ENCODE assay signal across 28 cellular contexts in the genomic region with DNA sequence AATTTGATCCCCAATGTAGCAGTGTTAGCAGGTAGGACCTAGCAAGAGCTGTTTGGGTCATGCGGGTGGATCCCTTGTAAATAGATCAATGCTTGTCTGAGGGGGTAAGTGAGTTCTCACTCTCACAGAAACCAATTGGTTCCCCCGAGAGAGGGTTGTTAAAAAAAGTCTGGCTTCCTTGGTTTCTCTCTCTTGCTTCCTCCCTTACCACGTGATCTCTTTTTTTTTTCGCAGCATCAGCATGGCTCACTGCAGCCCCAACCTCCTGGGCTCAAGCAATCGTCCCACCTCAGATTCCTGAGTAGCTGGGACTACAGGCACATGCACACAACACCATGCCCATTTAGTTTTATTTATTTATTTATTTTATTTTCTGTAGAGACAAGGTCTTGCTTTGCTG. TPM values are rescaled to one million over a fixed set of nuclear protein-coding genes. Genes with fewer than 3 reads are reported as not detected.
DNase-seq lines count a peak whose midpoint lies in the region; ATAC-seq and TF ChIP-seq lines count a peak whose summit lies in the region.
"Had no signal": no experiment of that assay in that cellular context is flagged by ENCODE, and none has a peak within 500 bp of the region (broad histone marks: within the 10 kb centered on the region; RNA-seq: fewer than 3 reads in every experiment).

No MANE protein-coding gene starts in this region.

- H3K4me2 ChIP-seq in BLaER1 treated with 17β-estradiol and CSF1 and Interleukin-3, amounts not matched to agents 10 nM and 100 nM = peak overlapping the region; percentile 32 to 59 (median 50)

- H3K27ac Mint-ChIP-seq in CD8-positive, alpha-beta memory T cell = peak overlapping the region in 5 of 8 donors; percentile 21 to 67 (median 65)
- peak overlapping the region; percentile 73 for H3K27ac Mint-ChIP-seq in activated CD8-positive, alpha-beta T cell treated with anti-CD3 and anti-CD28 coated beads, Interleukin-2, amount 10 ng/mL, durations not matched to agents 7 days and 5 days
- H3K27ac Mint-ChIP-seq in mesothelial cell of epicardium = peak overlapping the region; percentile 36
- H3K27ac Mint-ChIP-seq: activated T-helper 2 cell treated with anti-CD3 and anti-CD28 coated beads, Interferon-gamma antibody, Interleukin-2, Interleukin-4, amounts not matched to agents 10 μg/mL and 5 μg/mL and 100 μg/mL, durations not matched to agents 14 hours and 24 hours and 36 hours; brain; nephron; stimulated activated memory B cell treated with anti-CD40 and anti-IgM and Interleukin-4, amounts not matched to agents 10 μg/mL and 1 μg/mL and 100 μg/mL, for 72 hours; T-helper 1 cell treated with Interleukin-12 subunit alpha and Interleukin-12 subunit beta and Interleukin-4 antibody, amounts not matched to agents 30 μg/mL and 1 μg/mL, for 36 hours had no signal

- peaks cover 8 to 73% (median 49%) of the 10 kb centered on the region in 11 experiments; a peak in 21 of 22 replicates for H3K36me3 ChIP-seq in BLaER1 treated with 17β-estradiol and CSF1 and Interleukin-3, amounts not matched to agents 10 nM and 100 nM
- H3K36me3 ChIP-seq in CD8-positive, alpha-beta memory T cell (ENCODE audit: insufficient read depth, low read length) = no peaks in the 10 kb centered on the region
- H3K36me3 ChIP-seq: esophagus muscularis mucosa, right atrium auricular region, transverse colon had no signal

- peaks cover 60 to 82% (median 71%) of the 10 kb centered on the region in 3 donors for H3K4me1 Mint-ChIP-seq in CD8-positive, alpha-beta memory T cell
- H3K4me1 Mint-ChIP-seq in activated CD8-positive, alpha-beta T cell treated with anti-CD3 and anti-CD28 coated beads, Interleukin-2, amount 10 ng/mL, durations not matched to agents 7 days and 5 days (ENCODE audit: low read depth) = peaks cover 36% of the 10 kb centered on the region
- H3K4me1 Mint-ChIP-seq in mesothelial cell of epicardium = peaks cover 36% of the 10 kb centered on the region

- H3K27me3 ChIP-seq in BLaER1 treated with 17β-estradiol and CSF1 and Interleukin-3, amounts not matched to agents 10 nM and 100 nM = no peaks in the 10 kb centered on the region
- no peaks in the 10 kb centered on the region for H3K27me3 ChIP-seq in CD8-positive, alpha-beta memory T cell (ENCODE audit: insufficient read depth, low read length, poor library complexity, severe bottlenecking)
- H3K27me3 ChIP-seq: esophagus muscularis mucosa, right atrium auricular region, spleen, transverse colon had no signal

- peaks cover 0 to 36% (median 16%) of the 10 kb centered on the region in 11 experiments; a peak in 14 of 22 replicates for H3K9me3 ChIP-seq in BLaER1 treated with 17β-estradiol and CSF1 and Interleukin-3, amounts not matched to agents 10 nM and 100 nM (replicated peaks in 1 of 11)
- no peaks in the 10 kb centered on the region for H3K9me3 ChIP-seq in CD8-positive, alpha-beta memory T cell (ENCODE audit: low read length)
- H3K9me3 ChIP-seq: esophagus muscularis mucosa, right atrium auricular region, spleen, transverse colon had no signal

- no peaks in the 10 kb centered on the region for H3K27me3 Mint-ChIP-seq in CD8-positive, alpha-beta memory T cell
- H3K27me3 Mint-ChIP-seq in activated CD8-positive, alpha-beta T cell treated with anti-CD3 and anti-CD28 coated beads, Interleukin-2, amount 10 ng/mL, durations not matched to agents 7 days and 5 days (ENCODE audit: low read depth) = no peaks in the 10 kb centered on the region
- H3K27me3 Mint-ChIP-seq in mesothelial cell of epicardium (ENCODE audit: low read depth) = no peaks in the 10 kb centered on the region
- H3K27me3 Mint-ChIP-seq: brain; stimulated activated memory B cell treated with anti-CD40 and anti-IgM and Interleukin-4, amounts not matched to agents 10 μg/mL and 1 μg/mL and 100 μg/mL, for 72 hours had no signal

- peak overlapping the region in 1 of 11 experiments; percentile 21; a peak in 1 of 22 replicates for H3K27ac ChIP-seq in BLaER1 treated with 17β-estradiol and CSF1 and Interleukin-3, amounts not matched to agents 10 nM and 100 nM
- H3K27ac ChIP-seq in CD8-positive, alpha-beta memory T cell (ENCODE audit: low read depth, low read length) = no peak overlapping the region
- H3K27ac ChIP-seq: esophagus muscularis mucosa, parathyroid adenoma, right atrium auricular region, spleen, transverse colon had no signal

- no peaks in the 10 kb centered on the region for H3K9me3 Mint-ChIP-seq in CD8-positive, alpha-beta memory T cell
- peaks cover 2% of the 10 kb centered on the region for H3K9me3 Mint-ChIP-seq in activated CD8-positive, alpha-beta T cell treated with anti-CD3 and anti-CD28 coated beads, Interleukin-2, amount 10 ng/mL, durations not matched to agents 7 days and 5 days (ENCODE audit: insufficient read depth)
- H3K9me3 Mint-ChIP-seq in mesothelial cell of epicardium = no peaks in the 10 kb centered on the region
- H3K9me3 Mint-ChIP-seq: activated T-helper 2 cell treated with anti-CD3 and anti-CD28 coated beads, Interferon-gamma antibody, Interleukin-2, Interleukin-4, amounts not matched to agents 10 μg/mL and 5 μg/mL and 100 μg/mL, durations not matched to agents 14 hours and 24 hours and 36 hours; brain; nephron; stimulated activated memory B cell treated with anti-CD40 and anti-IgM and Interleukin-4, amounts not matched to agents 10 μg/mL and 1 μg/mL and 100 μg/mL, for 72 hours; T-helper 1 cell treated with Interleukin-12 subunit alpha and Interleukin-12 subunit beta and Interleukin-4 antibody, amounts not matched to agents 30 μg/mL and 1 μg/mL, for 36 hours had no signal

- peaks cover 11 to 27% (median 15%) of the 10 kb centered on the region in 10 experiments for H3K4me1 ChIP-seq in BLaER1 treated with 17β-estradiol and CSF1 and Interleukin-3, amounts not matched to agents 10 nM and 100 nM
- H3K4me1 ChIP-seq in CD8-positive, alpha-beta memory T cell (ENCODE audit: insufficient read depth, low read length) = peaks cover 34% of the 10 kb centered on the region

- H4K20me1 ChIP-seq in BLaER1 treated with 17β-estradiol and CSF1 and Interleukin-3, amounts not matched to agents 10 nM and 100 nM = peaks cover 27 to 96% (median 78%) of the 10 kb centered on the region in 11 experiments; a peak in 19 of 22 replicates

- H3K4me3 Mint-ChIP-seq in CD8-positive, alpha-beta memory T cell = peak overlapping the region in 3 of 7 donors; percentile 8 to 37 (median 20)
- no peak overlapping the region for H3K4me3 Mint-ChIP-seq in activated CD8-positive, alpha-beta T cell treated with anti-CD3 and anti-CD28 coated beads, Interleukin-2, amount 10 ng/mL, durations not matched to agents 7 days and 5 days
- H3K4me3 Mint-ChIP-seq in mesothelial cell of epicardium = no peak overlapping the region
- H3K4me3 Mint-ChIP-seq: brain; nephron; stimulated activated memory B cell treated with anti-CD40 and anti-IgM and Interleukin-4, amounts not matched to agents 10 μg/mL and 1 μg/mL and 100 μg/mL, for 72 hours; T-helper 1 cell treated with Interleukin-12 subunit alpha and Interleukin-12 subunit beta and Interleukin-4 antibody, amounts not matched to agents 30 μg/mL and 1 μg/mL, for 36 hours had no signal

- H3K9ac ChIP-seq in BLaER1 treated with 17β-estradiol and CSF1 and Interleukin-3, amounts not matched to agents 10 nM and 100 nM = no peak overlapping the region
- H3K9ac ChIP-seq: parathyroid adenoma had no signal

- H3K36me3 Mint-ChIP-seq in CD8-positive, alpha-beta memory T cell = peaks cover 0 to 12% (median 2%) of the 10 kb centered on the region in 3 donors
- peaks cover 21% of the 10 kb centered on the region for H3K36me3 Mint-ChIP-seq in activated CD8-positive, alpha-beta T cell treated with anti-CD3 and anti-CD28 coated beads, Interleukin-2, amount 10 ng/mL, durations not matched to agents 7 days and 5 days (ENCODE audit: low read depth)
- H3K36me3 Mint-ChIP-seq in mesothelial cell of epicardium = peaks cover under 1% of the 10 kb centered on the region

- CTCF ChIA-PET in CD8-positive, alpha-beta memory T cell (lab: Charles Lee) = no interaction called here
- CTCF ChIA-PET in activated CD8-positive, alpha-beta T cell treated with anti-CD3 and anti-CD28 coated beads, Interleukin-2, amount 10 ng/mL, durations not matched to agents 7 days and 5 days (lab: Charles Lee) = no interaction called here

- DNase-seq in CD8-positive, alpha-beta memory T cell = no peak
- no peak for DNase-seq in activated CD8-positive, alpha-beta T cell treated with anti-CD3 and anti-CD28 coated beads, Interleukin-2, amount 10 ng/mL, durations not matched to agents 7 days and 5 days
- no peak for DNase-seq in mesothelial cell of epicardium (ENCODE audit: low spot score in 2 of 2, unreplicated experiment in 2 of 2)
- no peak for DNase-seq in epidermal melanocyte (ENCODE audit: insufficient read length, low spot score)
- DNase-seq: activated CD4-positive, alpha-beta T cell treated with anti-CD3 and anti-CD28 coated beads for 48 hours; effector memory CD4-positive, alpha-beta T cell; foreskin melanocyte; hippocampal formation; left ventricle myocardium superior; NCI-H1694 treated with DMSO at 0.1 percent for 48 hours; NCI-H2171; NCI-H524 treated with DMSO at 0.1 percent for 48 hours; RPMI8226; spleen; stimulated activated CD4-positive, alpha-beta T cell treated with anti-CD3 and anti-CD28 coated beads, Interleukin-2, amount 100 ng/mL, for 48 hours; transverse colon had no signal

- no peak overlapping the region for H3K4me3 ChIP-seq in BLaER1 treated with 17β-estradiol and CSF1 and Interleukin-3, amounts not matched to agents 10 nM and 100 nM
- no peak overlapping the region for H3K4me3 ChIP-seq in CD8-positive, alpha-beta memory T cell (ENCODE audit: low read length)
- H3K4me3 ChIP-seq: esophagus muscularis mucosa, right atrium auricular region, spleen, transverse colon had no signal

- no peak for ATAC-seq in activated CD8-positive, alpha-beta T cell treated with anti-CD3 and anti-CD28 coated beads, Interleukin-2, amount 10 ng/mL, durations not matched to agents 7 days and 5 days
- ATAC-seq in GM19452 (IDR thresholded peaks at IDR 0.05; ENCODE audit: unreplicated experiment) = no peak
- no peak for ATAC-seq in HG03135 (IDR thresholded peaks at IDR 0.05; ENCODE audit: unreplicated experiment)
- ATAC-seq in HG02642 (IDR thresholded peaks at IDR 0.05; ENCODE audit: poor library complexity, unreplicated experiment) = no peak
- ATAC-seq: left ventricle myocardium superior; stimulated activated memory B cell treated with anti-CD40 and anti-IgM and Interleukin-4, amounts not matched to agents 10 μg/mL and 1 μg/mL and 100 μg/mL, for 72 hours had no signal

- TF ChIP-seq CTCF in mesothelial cell of epicardium (IDR thresholded peaks at IDR 0.05; ENCODE audit: unreplicated experiment) = no peak

- POLR2A ChIA-PET in CD8-positive, alpha-beta memory T cell (lab: Charles Lee) = no interaction called here
- POLR2A ChIA-PET in activated CD8-positive, alpha-beta T cell treated with anti-CD3 and anti-CD28 coated beads, Interleukin-2, amount 10 ng/mL, durations not matched to agents 7 days and 5 days (lab: Charles Lee) = no interaction called here

RNA-seq across cellular contexts. Expression of a gene that starts 26.4 kb away (rescaled TPM):
- total RNA-seq in CD8-positive, alpha-beta memory T cell = 10 to 100 TPM; 25.9 to 29.2 TPM
- polyA plus RNA-seq in CD8-positive, alpha-beta memory T cell = 27.9 TPM
- 10 to 100 TPM; 36.4 to 40.9 TPM for total RNA-seq in activated CD8-positive, alpha-beta T cell treated with anti-CD3 and anti-CD28 coated beads, Interleukin-2, amount 10 ng/mL, durations not matched to agents 7 days and 5 days
- total RNA-seq in mesothelial cell of epicardium = 26.7 to 29.7 TPM (median 29.0 TPM) in 3 replicates
